In genomic region chr22:39933741-39934140, GRCh38 we compare ENCODE assay signal across 18 cellular contexts. TPM values are rescaled to one million over a fixed set of nuclear protein-coding genes. Genes with fewer than 3 reads are reported as not detected.
DNase-seq lines count a peak whose midpoint lies in the region; ATAC-seq and TF ChIP-seq lines count a peak whose summit lies in the region.
"Had no signal": no experiment of that assay in that cellular context is flagged by ENCODE, and none has a peak within 500 bp of the region (broad histone marks: within the 10 kb centered on the region; RNA-seq: fewer than 3 reads in every experiment).

No MANE protein-coding gene starts in this region.

- H3K27me3 ChIP-seq in BLaER1 (no peaks in the 10 kb centered on the region), DND-41 (ENCODE audit: insufficient read depth, low read length, poor library complexity) (no peaks in the 10 kb centered on the region), gastroesophageal sphincter (peaks cover 66% of the 10 kb centered on the region)

- H3K9me3 ChIP-seq in BLaER1 (no peaks in the 10 kb centered on the region), DND-41 (ENCODE audit: insufficient read depth, low read length, severe bottlenecking) (no peaks in the 10 kb centered on the region), gastroesophageal sphincter (no peaks in the 10 kb centered on the region)
- H3K9me3 ChIP-seq: esophagus squamous epithelium, thoracic aorta had no signal

- H2AFZ ChIP-seq in DND-41 (ENCODE audit: low read depth, low read length) = no peak overlapping the region

- TF ChIP-seq POLR2A in gastroesophageal sphincter (IDR thresholded peaks at IDR 0.05) = no peak

- H3K36me3 ChIP-seq in BLaER1 = no peaks in the 10 kb centered on the region
- peaks cover 37% of the 10 kb centered on the region for H3K36me3 ChIP-seq in DND-41 (ENCODE audit: insufficient read depth, low read length)
- H3K36me3 ChIP-seq in gastroesophageal sphincter = no peaks in the 10 kb centered on the region
- H3K36me3 ChIP-seq: esophagus squamous epithelium, thoracic aorta had no signal

- H3K4me2 ChIP-seq in BLaER1 (peak overlapping the region; percentile 50), DND-41 (ENCODE audit: insufficient read depth, low read length) (no peak overlapping the region)

- TF ChIP-seq EP300 in gastroesophageal sphincter (IDR thresholded peaks at IDR 0.05) = no peak

- peak overlapping the region; percentile 82 for H3K27ac Mint-ChIP-seq in activated T-helper 17 cell treated with anti-CD3 and anti-CD28 coated beads, Interleukin-2, amount 50 U/mL, for 72 hours
- peak overlapping the region in 6 of 10 donors; percentile 95 to 99 (median 98) for H3K27ac Mint-ChIP-seq in naive thymus-derived CD8-positive, alpha-beta T cell

- no peaks in the 10 kb centered on the region for H3K27me3 Mint-ChIP-seq in activated T-helper 17 cell treated with anti-CD3 and anti-CD28 coated beads, Interleukin-2, amount 50 U/mL, for 72 hours
- H3K27me3 Mint-ChIP-seq in naive thymus-derived CD8-positive, alpha-beta T cell = no peaks in the 10 kb centered on the region

- intact Hi-C loops in cardiac septum (cut with DNase I) = no loop called here

- no peak for DNase-seq in DND-41
- peak in 2 of 10 donors; percentile 39 to 48 for DNase-seq in naive thymus-derived CD8-positive, alpha-beta T cell
- DNase-seq in NCI-H1436 treated with DMSO at 0.1 percent for 48 hours (lab: John Stamatoyannopoulos, UW) = no peak
- DNase-seq in cardiac septum (ENCODE audit: low spot score) = no peak
- DNase-seq: esophagus squamous epithelium; glutamatergic neuron; IMR-90; mesenchymal stem cell; NCI-H526 treated with DMSO at 0.1 percent for 48 hours; nucleus accumbens; OCI-M1; right cardiac atrium; stimulated activated CD4-positive, alpha-beta T cell treated with anti-CD3 and anti-CD28 coated beads, Interleukin-1b, Interleukin-23, amount 100 ng/mL, for 48 hours had no signal

- POLR2A ChIA-PET in naive thymus-derived CD8-positive, alpha-beta T cell (lab: Charles Lee) = interaction anchor here (0.6 to 4.4 kb wide), 17 partner anchors 9 to 548 kb away, joined by 3 to 116 read pairs (median 8); partner anchors contain the start of gene TMA7B

- 78 to 88% methylated on average over 4 to 7 of the region's 8 CpGs for WGBS in gastroesophageal sphincter (ENCODE audit: low coverage in 1 of 2), 2 donors

- H3K9ac ChIP-seq in BLaER1 (no peak overlapping the region), DND-41 (ENCODE audit: low read depth, low read length) (no peak overlapping the region)

- H3K36me3 Mint-ChIP-seq in activated T-helper 17 cell treated with anti-CD3 and anti-CD28 coated beads, Interleukin-2, amount 50 U/mL, for 72 hours (ENCODE audit: low read depth) = peaks cover 10% of the 10 kb centered on the region
- H3K36me3 Mint-ChIP-seq in naive thymus-derived CD8-positive, alpha-beta T cell = peaks cover 3 to 41% (median 7%) of the 10 kb centered on the region in 3 donors

- H3K27ac ChIP-seq in BLaER1 (no peak overlapping the region), DND-41 (ENCODE audit: low read length) (0 out of 2 replicates have a peak overlapping the region, but pooled peaks have one; percentile 3), gastroesophageal sphincter (no peak overlapping the region)
- H3K27ac ChIP-seq: thoracic aorta had no signal

- H3K4me3 ChIP-seq in BLaER1 = no peak overlapping the region
- H3K4me3 ChIP-seq in DND-41 (ENCODE audit: low read depth in 1 of 2, low read length in 2 of 2) = no peak overlapping the region
- H3K4me3 ChIP-seq in gastroesophageal sphincter = no peak overlapping the region
- H3K4me3 ChIP-seq: esophagus squamous epithelium, thoracic aorta had no signal

- H4K20me1 ChIP-seq in BLaER1 (no peaks in the 10 kb centered on the region), DND-41 (ENCODE audit: insufficient read depth, low read length) (no peaks in the 10 kb centered on the region)

- no peak for TF ChIP-seq CTCF in DND-41 (IDR thresholded peaks at IDR 0.05; ENCODE audit: borderline replicate concordance, extremely low read depth, low read length, poor library complexity, severe bottlenecking)
- no peak for TF ChIP-seq CTCF in gastroesophageal sphincter (IDR thresholded peaks at IDR 0.05)

- H3K4me3 Mint-ChIP-seq in activated T-helper 17 cell treated with anti-CD3 and anti-CD28 coated beads, Interleukin-2, amount 50 U/mL, for 72 hours = no peak overlapping the region
- H3K4me3 Mint-ChIP-seq in naive thymus-derived CD8-positive, alpha-beta T cell = peak overlapping the region in 9 of 10 donors; percentile 68 to 94 (median 88)

- H3K79me2 ChIP-seq in DND-41 (ENCODE audit: insufficient read depth, low read length) = peaks cover 100% of the 10 kb centered on the region

- peaks cover 53% of the 10 kb centered on the region for H3K4me1 Mint-ChIP-seq in activated T-helper 17 cell treated with anti-CD3 and anti-CD28 coated beads, Interleukin-2, amount 50 U/mL, for 72 hours
- peaks cover 39 to 67% (median 62%) of the 10 kb centered on the region in 4 donors for H3K4me1 Mint-ChIP-seq in naive thymus-derived CD8-positive, alpha-beta T cell

- H3K9me3 Mint-ChIP-seq in activated T-helper 17 cell treated with anti-CD3 and anti-CD28 coated beads, Interleukin-2, amount 50 U/mL, for 72 hours = no peaks in the 10 kb centered on the region
- H3K9me3 Mint-ChIP-seq in naive thymus-derived CD8-positive, alpha-beta T cell = no peaks in the 10 kb centered on the region

- H3K4me1 ChIP-seq in BLaER1 (peaks cover 27% of the 10 kb centered on the region), DND-41 (ENCODE audit: insufficient read depth, low read length) (peaks cover 63% of the 10 kb centered on the region), gastroesophageal sphincter (no peaks in the 10 kb centered on the region)

- ATAC-seq in DND-41 (ENCODE audit: insufficient read depth, low read depth) (no peak), gastroesophageal sphincter (no peak), GM21423 (IDR thresholded peaks at IDR 0.05; ENCODE audit: unreplicated experiment) (no peak)
- ATAC-seq in activated T-helper 17 cell treated with anti-CD3 and anti-CD28 coated beads, Interleukin-2, amount 50 U/mL, for 72 hours (replicated peaks) = peak; percentile 13
- ATAC-seq in naive thymus-derived CD8-positive, alpha-beta T cell = peak; percentile 15 to 26
- ATAC-seq: right cardiac atrium had no signal

RNA-seq across cellular contexts. Expression of gene TMA7B, which starts 26.5 kb away (rescaled TPM):
- total RNA-seq in activated T-helper 17 cell treated with anti-CD3 and anti-CD28 coated beads, Interleukin-2, amount 50 U/mL, for 72 hours = 1 to 10 TPM; 4.0 to 4.4 TPM
- 10 to 100 TPM; 11.8 to 14.2 TPM for total RNA-seq in naive thymus-derived CD8-positive, alpha-beta T cell
- 1 to 10 TPM; 1.5 to 3.5 (median 2.8) TPM for polyA plus RNA-seq in naive thymus-derived CD8-positive, alpha-beta T cell
- total RNA-seq in gastroesophageal sphincter (not detected), cardiac septum (not detected)
- total RNA-seq: esophagus squamous epithelium, IMR-90 had no signal
- polyA plus RNA-seq: IMR-90 had no signal

RNA-seq across cellular contexts. Expression of gene GRAP2, which starts 32.9 kb away (rescaled TPM):
- total RNA-seq in activated T-helper 17 cell treated with anti-CD3 and anti-CD28 coated beads, Interleukin-2, amount 50 U/mL, for 72 hours = 10 to 100 TPM; 50.7 to 94.2 TPM
- total RNA-seq in naive thymus-derived CD8-positive, alpha-beta T cell = 100 to 1,000 TPM; 202 TPM
- 100 to 1,000 TPM in 2 of 3 donors, 10 to 100 TPM in 1; 88.3 to 176 (median 133) TPM for polyA plus RNA-seq in naive thymus-derived CD8-positive, alpha-beta T cell
- total RNA-seq in gastroesophageal sphincter (1 to 10 TPM in 3 of 4 donors, under 1 TPM in 1; 0.67 to 3.1 (median 1.7) TPM), cardiac septum (1.2 TPM)
- total RNA-seq: IMR-90 had no signal
- polyA plus RNA-seq: IMR-90 had no signal

RNA-seq across cellular contexts. Expression of gene ENTHD1, which starts 40.2 kb away (rescaled TPM):
- total RNA-seq in activated T-helper 17 cell treated with anti-CD3 and anti-CD28 coated beads, Interleukin-2, amount 50 U/mL, for 72 hours = 1 to 10 TPM in 1 of 2 donors, under 1 TPM in 1; 0.58 to 1.2 TPM
- under 1 TPM; 0.26 to 0.36 TPM for total RNA-seq in naive thymus-derived CD8-positive, alpha-beta T cell
- under 1 TPM; 0.20 to 0.41 (median 0.38) TPM for polyA plus RNA-seq in naive thymus-derived CD8-positive, alpha-beta T cell
- under 1 TPM in 1 of 4 donors, not detected in 3; 0.47 TPM for total RNA-seq in gastroesophageal sphincter
- not detected for total RNA-seq in cardiac septum
- total RNA-seq: esophagus squamous epithelium, IMR-90, right cardiac atrium, thoracic aorta had no signal
- polyA plus RNA-seq: IMR-90 had no signal

Comparison
In these comparisons a context has a peak if more than half of its experiments do, and no peak if none do; other contexts are left out.
1. ATAC-seq: peak in activated T-helper 17 cell treated with anti-CD3 and anti-CD28 coated beads, Interleukin-2, amount 50 U/mL, for 72 hours (single experiment) and naive thymus-derived CD8-positive, alpha-beta T cell (2 of 2); none in DND-41 (single experiment), gastroesophageal sphincter (single experiment) and GM21423 (single experiment).
2. RNA of gene GRAP2, which starts 32.9 kb away (total RNA-seq): 202 TPM in naive thymus-derived CD8-positive, alpha-beta T cell and 50.7 to 94.2 TPM in activated T-helper 17 cell treated with anti-CD3 and anti-CD28 coated beads, Interleukin-2, amount 50 U/mL, for 72 hours; 0.67 to 3.1 TPM in gastroesophageal sphincter and 1.2 TPM in cardiac septum (single experiment); every median in the first group is over 10 times any median in the second.